Comparison of ENCODE assay signal across 14 cellular contexts in the genomic region with DNA sequence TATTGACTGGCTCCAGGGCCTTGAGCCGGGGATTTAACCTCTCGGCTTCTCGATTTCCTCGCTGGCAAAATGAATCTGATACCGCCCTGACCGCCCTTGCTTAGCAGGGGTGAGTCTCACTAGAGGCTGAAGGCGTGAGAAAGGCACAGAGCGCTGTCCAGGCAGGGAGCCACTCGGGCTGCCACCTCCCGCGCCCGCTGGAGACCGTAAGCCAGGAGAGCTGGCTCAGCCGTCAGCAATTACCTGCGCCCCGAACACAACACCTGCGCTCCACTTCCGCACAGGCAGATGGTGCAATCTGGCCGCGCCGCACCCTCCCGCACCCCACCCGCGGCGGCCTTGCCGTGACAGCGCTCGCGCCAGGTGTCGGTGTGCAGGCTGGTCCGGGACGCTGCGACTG.
A peak's percentile ranks its signal among the peaks of the same experiment; 100 is the strongest.
DNase-seq lines count a peak whose midpoint lies in the region; ATAC-seq and TF ChIP-seq lines count a peak whose summit lies in the region.
"Had no signal": no experiment of that assay in that cellular context is flagged by ENCODE, and none has a peak within 500 bp of the region (broad histone marks: within the 10 kb centered on the region; RNA-seq: fewer than 3 reads in every experiment).

No MANE protein-coding gene starts in this region.

- H3K79me2 ChIP-seq in parathyroid adenoma: no peaks in the 10 kb centered on the region

- H3K4me3 ChIP-seq in epithelial cell of esophagus (ENCODE audit: low read length): peak overlapping the region; percentile 4
- H3K4me3 ChIP-seq in parathyroid adenoma (ENCODE audit: low read depth, low read length): no peak overlapping the region
- no peak overlapping the region for H3K4me3 ChIP-seq in sigmoid colon
- H3K4me3 ChIP-seq: coronary artery, gastroesophageal sphincter, GM12878, lung, prostate gland had no signal

- intact Hi-C loops in sigmoid colon (cut with DNase I): no loop called here

- TF ChIP-seq POLR2A in sigmoid colon (IDR thresholded peaks at IDR 0.05): no peak

- WGBS in sigmoid colon, 2 donors: 4 to 25% methylated on average over 33 of the region's 33 CpGs

- no peaks in the 10 kb centered on the region for H3K27me3 ChIP-seq in parathyroid adenoma (ENCODE audit: control insufficient read depth, insufficient read depth, low read length)
- peaks cover 0 to 33% (median 0%) of the 10 kb centered on the region in 3 donors for H3K27me3 ChIP-seq in sigmoid colon

- H3K9me3 ChIP-seq in parathyroid adenoma (ENCODE audit: control insufficient read depth, low read length) (no peaks in the 10 kb centered on the region), sigmoid colon (no peaks in the 10 kb centered on the region)
- H3K9me3 ChIP-seq: gastroesophageal sphincter, prostate gland had no signal

- H3K4me2 ChIP-seq in parathyroid adenoma (ENCODE audit: low read length): no peak overlapping the region

- peak; percentile 58 for DNase-seq in NCI-H1105 treated with DMSO at 0.1 percent for 48 hours (lab: John Stamatoyannopoulos, UW)
- peak; percentile 78 for DNase-seq in NCI-H526 treated with DMSO at 0.1 percent for 48 hours (lab: John Stamatoyannopoulos, UW)
- peak; percentile 70 for DNase-seq in epithelial cell of esophagus (ENCODE audit: low read depth)
- no peak for DNase-seq in sigmoid colon
- no peak for DNase-seq in NCI-H446 treated with DMSO at 0.1 percent for 48 hours (lab: John Stamatoyannopoulos, UW)
- DNase-seq: T-cell had no signal

- TF ChIP-seq EP300 in sigmoid colon (IDR thresholded peaks at IDR 0.05): no peak

- no peak overlapping the region for H3K9ac ChIP-seq in parathyroid adenoma

- TF ChIP-seq CTCF in epithelial cell of esophagus (IDR thresholded peaks at IDR 0.05; ENCODE audit: insufficient read depth, low read depth, low read length, missing control alignments): no peak
- no peak for TF ChIP-seq CTCF in parathyroid adenoma (IDR thresholded peaks at IDR 0.05)
- no peak for TF ChIP-seq CTCF in sigmoid colon (IDR thresholded peaks at IDR 0.05)

- no peak overlapping the region for H3K27ac ChIP-seq in parathyroid adenoma
- no peak overlapping the region for H3K27ac ChIP-seq in sigmoid colon
- H3K27ac ChIP-seq: coronary artery, gastroesophageal sphincter, prostate gland had no signal

- H3K36me3 ChIP-seq in parathyroid adenoma (ENCODE audit: control insufficient read depth, insufficient read depth, low read length) (no peaks in the 10 kb centered on the region), sigmoid colon (no peaks in the 10 kb centered on the region)
- H3K36me3 ChIP-seq: gastroesophageal sphincter, prostate gland had no signal

- H3K4me1 ChIP-seq in parathyroid adenoma (no peaks in the 10 kb centered on the region), sigmoid colon (no peaks in the 10 kb centered on the region)
- H3K4me1 ChIP-seq: gastroesophageal sphincter, prostate gland had no signal

- ATAC-seq in GM18907 (IDR thresholded peaks at IDR 0.05; ENCODE audit: unreplicated experiment): no peak
- ATAC-seq: activated naive CD4-positive, alpha-beta T cell treated with anti-CD3 and anti-CD28 coated beads, Interleukin-2, amount 50 U/mL, for 72 hours; gastroesophageal sphincter; GM12878; T-cell had no signal

- peak overlapping the region; percentile 64 for H2AFZ ChIP-seq in parathyroid adenoma

Comparison
In these comparisons a context has a peak if more than half of its experiments do, and no peak if none do; other contexts are left out.
1. DNase-seq: peak in NCI-H1105 treated with DMSO at 0.1 percent for 48 hours (single experiment), NCI-H526 treated with DMSO at 0.1 percent for 48 hours (single experiment) and epithelial cell of esophagus (single experiment); none in sigmoid colon (single experiment) and NCI-H446 treated with DMSO at 0.1 percent for 48 hours (single experiment).